ENCODE assay signal across 8 cellular contexts in genomic region chr20:62643521-62644043, GRCh38. TPM values are rescaled to one million over a fixed set of nuclear protein-coding genes. Genes with fewer than 3 reads are reported as not detected.
DNase-seq lines count a peak whose midpoint lies in the region; ATAC-seq and TF ChIP-seq lines count a peak whose summit lies in the region.

No MANE protein-coding gene starts in this region.

- H3K36me3 ChIP-seq in breast epithelium (no peaks in the 10 kb centered on the region), mucosa of rectum (ENCODE audit: control insufficient read depth in 2 of 2, insufficient read depth in 2 of 2, low read length in 2 of 2) (no peaks in the 10 kb centered on the region)

- no peak for TF ChIP-seq POLR2A in breast epithelium (IDR thresholded peaks at IDR 0.05)

- H3K4me1 Mint-ChIP-seq in stimulated activated naive CD8-positive, alpha-beta T cell treated with anti-CD3 and anti-CD28 coated beads, Interleukin-15, Interleukin-2, amounts not matched to agents 100 ng/mL and 50 ng/mL, for 24 hours (ENCODE audit: low read depth): peaks cover 35% of the 10 kb centered on the region

- H3K9me3 ChIP-seq in breast epithelium (no peaks in the 10 kb centered on the region), mucosa of rectum (ENCODE audit: control insufficient read depth in 2 of 2, low read length in 2 of 2) (no peaks in the 10 kb centered on the region)

- peaks cover 8% of the 10 kb centered on the region for H3K27me3 Mint-ChIP-seq in stimulated activated naive CD8-positive, alpha-beta T cell treated with anti-CD3 and anti-CD28 coated beads, Interleukin-15, Interleukin-2, amounts not matched to agents 100 ng/mL and 50 ng/mL, for 24 hours

- H3K27ac Mint-ChIP-seq in stimulated activated naive CD8-positive, alpha-beta T cell treated with anti-CD3 and anti-CD28 coated beads, Interleukin-15, Interleukin-2, amounts not matched to agents 100 ng/mL and 50 ng/mL, for 24 hours: no peak overlapping the region

- H3K27me3 ChIP-seq in breast epithelium (peaks cover 0 to 7% of the 10 kb centered on the region in 2 donors), mucosa of rectum (ENCODE audit: control insufficient read depth in 2 of 2, insufficient read depth in 2 of 2, low read length in 2 of 2) (peaks cover 2 to 7% of the 10 kb centered on the region in 2 donors)

- H3K4me3 Mint-ChIP-seq in stimulated activated naive CD8-positive, alpha-beta T cell treated with anti-CD3 and anti-CD28 coated beads, Interleukin-15, Interleukin-2, amounts not matched to agents 100 ng/mL and 50 ng/mL, for 24 hours: peak overlapping the region; percentile 81

- peak overlapping the region; percentile 51 to 73 (median 60) for H3K4me3 ChIP-seq in breast epithelium
- peak overlapping the region; percentile 59 to 67 for H3K4me3 ChIP-seq in mucosa of rectum (ENCODE audit: low read length in 2 of 2)

- no peak for ATAC-seq in stimulated activated naive CD8-positive, alpha-beta T cell treated with anti-CD3 and anti-CD28 coated beads, Interleukin-15, Interleukin-2, amounts not matched to agents 100 U/mL and 50 U/mL, for 24 hours
- no peak for ATAC-seq in GM21619 (IDR thresholded peaks at IDR 0.05; ENCODE audit: unreplicated experiment)
- ATAC-seq in HG02981 (IDR thresholded peaks at IDR 0.05; ENCODE audit: unreplicated experiment): no peak
- no peak for ATAC-seq in HG02642 (IDR thresholded peaks at IDR 0.05; ENCODE audit: poor library complexity, unreplicated experiment)

- peak overlapping the region; percentile 52 to 82 for H3K9ac ChIP-seq in mucosa of rectum (ENCODE audit: low read depth in 1 of 2, low read length in 2 of 2)

- H3K27ac ChIP-seq in breast epithelium: peak overlapping the region in 1 of 2 donors; percentile 38
- peak overlapping the region; percentile 59 to 85 for H3K27ac ChIP-seq in mucosa of rectum (ENCODE audit: low read depth in 2 of 2, low read length in 2 of 2)

- H3K36me3 Mint-ChIP-seq in stimulated activated naive CD8-positive, alpha-beta T cell treated with anti-CD3 and anti-CD28 coated beads, Interleukin-15, Interleukin-2, amounts not matched to agents 100 ng/mL and 50 ng/mL, for 24 hours (ENCODE audit: low read depth): peaks cover 14% of the 10 kb centered on the region

- DNase-seq in stimulated activated naive CD8-positive, alpha-beta T cell treated with anti-CD3 and anti-CD28 coated beads, Interleukin-15, Interleukin-2, amounts not matched to agents 100 U/mL and 50 U/mL, for 24 hours: no peak
- DNase-seq in breast epithelium (ENCODE audit: low spot score in 2 of 2): no peak
- no peak for DNase-seq in NCI-H146 treated with DMSO at 0.1 percent for 48 hours (lab: John Stamatoyannopoulos, UW; ENCODE audit: unreplicated experiment)

- H3K4me1 ChIP-seq in breast epithelium (peaks cover 11 to 17% of the 10 kb centered on the region in 2 donors), mucosa of rectum (ENCODE audit: control insufficient read depth in 2 of 2, insufficient read depth in 2 of 2, low read length in 2 of 2) (peaks cover 63 to 65% of the 10 kb centered on the region in 2 donors)

- H3K9me3 Mint-ChIP-seq in stimulated activated naive CD8-positive, alpha-beta T cell treated with anti-CD3 and anti-CD28 coated beads, Interleukin-15, Interleukin-2, amounts not matched to agents 100 ng/mL and 50 ng/mL, for 24 hours: no peaks in the 10 kb centered on the region

- intact Hi-C loops in breast epithelium (cut with DNase I; ENCODE audit: low total_unique reads): no loop called here

- no peak for TF ChIP-seq CTCF in breast epithelium (IDR thresholded peaks at IDR 0.05)

RNA-seq across cellular contexts. Expression of gene SLCO4A1, which starts 1.3 kb away (rescaled TPM):
- total RNA-seq in breast epithelium: 10 to 100 TPM in 2 of 3 donors, 1 to 10 TPM in 1; 8.8 to 26.5 (median 15.4) TPM
